ENCODE assay signal across 27 cellular contexts in the genomic region with DNA sequence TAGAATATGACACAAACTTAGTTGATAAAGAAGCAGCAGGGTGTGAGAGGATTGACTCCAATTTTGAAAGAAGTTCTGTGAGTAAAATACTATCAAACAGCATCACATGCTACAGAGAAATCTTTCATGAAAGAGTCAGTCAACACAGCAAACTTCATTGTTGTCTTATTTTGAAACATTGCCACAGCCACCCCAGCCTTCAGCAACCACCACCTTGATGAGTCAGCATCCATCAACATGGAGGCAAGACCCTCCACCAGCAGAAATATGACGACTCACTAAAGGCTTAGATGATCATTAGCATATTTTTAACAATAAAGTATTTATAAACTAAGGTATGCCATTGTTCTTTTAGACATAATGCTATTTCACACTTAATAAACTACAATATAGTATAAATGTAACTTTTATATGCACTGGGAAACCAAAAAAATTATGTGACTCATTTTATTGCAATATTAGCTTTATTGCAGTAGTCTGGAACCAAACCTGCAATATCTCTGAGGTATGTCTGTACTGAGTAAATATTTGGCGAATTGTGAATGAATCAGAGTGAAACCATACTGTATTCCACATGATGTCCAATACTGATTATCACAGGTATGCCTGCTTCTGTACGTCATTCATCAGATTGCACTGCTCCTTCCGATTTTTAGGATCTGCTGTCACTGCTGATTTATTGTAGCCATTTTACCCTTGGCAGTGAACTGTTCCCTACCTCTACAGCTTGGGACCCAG. TPM values are rescaled to one million over a fixed set of nuclear protein-coding genes. Genes with fewer than 3 reads are reported as not detected.
DNase-seq lines count a peak whose midpoint lies in the region; ATAC-seq, FAIRE-seq and TF ChIP-seq lines count a peak whose summit lies in the region.
"Had no signal": no experiment of that assay in that cellular context is flagged by ENCODE, and none has a peak within 500 bp of the region (broad histone marks: within the 10 kb centered on the region; RNA-seq: fewer than 3 reads in every experiment).

No MANE protein-coding gene starts in this region.

- H3K36me3 Mint-ChIP-seq in endothelial cell (ENCODE audit: low read depth, unreplicated experiment) = no peaks in the 10 kb centered on the region
- H3K36me3 Mint-ChIP-seq: CD8-positive, alpha-beta T cell had no signal

- no peaks in the 10 kb centered on the region for H3K9me2 ChIP-seq in PC-3 (replicated peaks; ENCODE audit: low read length)

- peak; percentile 91 for DNase-seq in PC-3
- peak; percentile 89 for DNase-seq in bronchial epithelial cell (ENCODE audit: low read depth)
- DNase-seq in Peyer's patch = no peak
- DNase-seq in endothelial cell (ENCODE audit: low spot score) = no peak
- DNase-seq: Caco-2; CD8-positive, alpha-beta T cell; DMS 273 treated with DMSO at 0.1 percent for 48 hours; DND-41; MM.1S; NCI-H1694; NCI-H2029 treated with DMSO at 0.1 percent for 48 hours; NCI-H446 treated with DMSO at 0.1 percent for 48 hours; NCI-H526; SJCRH30 had no signal

- H3K4me3 Mint-ChIP-seq in endothelial cell (ENCODE audit: unreplicated experiment) = no peak overlapping the region
- H3K4me3 Mint-ChIP-seq: B cell; CD8-positive, alpha-beta T cell had no signal

- H3K79me2 ChIP-seq in PC-3 (ENCODE audit: low read length) = no peaks in the 10 kb centered on the region

- H3K4me2 ChIP-seq in PC-3 (ENCODE audit: low read length) = peak overlapping the region; percentile 69

- H3K9me3 ChIP-seq in HEK293 (ENCODE audit: control insufficient read depth, insufficient read depth, low read depth, low read length) = no peaks in the 10 kb centered on the region
- no peaks in the 10 kb centered on the region for H3K9me3 ChIP-seq in PC-3 (ENCODE audit: low read length)
- H3K9me3 ChIP-seq in Peyer's patch = no peaks in the 10 kb centered on the region
- H3K9me3 ChIP-seq: Caco-2, SJCRH30 had no signal

- TF ChIP-seq CTCF in HEK293 (tag by site-specific recombination; IDR thresholded peaks at IDR 0.05) = no peak
- TF ChIP-seq CTCF in PC-3 (conservative IDR thresholded peaks at IDR 0.05; ENCODE audit: low read depth, low read length) = no peak
- TF ChIP-seq CTCF in bronchial epithelial cell (IDR thresholded peaks at IDR 0.05; ENCODE audit: insufficient read depth, low read length, severe bottlenecking) = no peak
- no peak for TF ChIP-seq CTCF in Peyer's patch (IDR thresholded peaks at IDR 0.05)
- TF ChIP-seq CTCF in endothelial cell (IDR thresholded peaks at IDR 0.05; ENCODE audit: unreplicated experiment) = no peak

- CTCF ChIA-PET in HEK293 (lab: Yijun Ruan, JAX) (no interaction called here), PC-3 (lab: Charles Lee) (no interaction called here)

- intact Hi-C loops in PC-3 (cut with micrococcal nuclease) = loop anchor here (5.0 kb wide), 1 partner anchor 62 kb away; no protein-coding TSS in a partner anchor

- peaks cover 4% of the 10 kb centered on the region for H3F3A ChIP-seq in PC-3 (ENCODE audit: low read length, unreplicated experiment)

- no peak for TF ChIP-seq POLR2A in Peyer's patch (IDR thresholded peaks at IDR 0.05)

- H2AFZ ChIP-seq in PC-3 (ENCODE audit: low read length) = no peak overlapping the region

- H3K27me3 ChIP-seq in PC-3 (ENCODE audit: low read length) (no peaks in the 10 kb centered on the region), bronchial epithelial cell (ENCODE audit: control insufficient read depth, insufficient read depth, low read length) (no peaks in the 10 kb centered on the region), Peyer's patch (no peaks in the 10 kb centered on the region)
- H3K27me3 ChIP-seq: SJCRH30 had no signal

- peaks cover 2% of the 10 kb centered on the region for H3K27me3 Mint-ChIP-seq in endothelial cell (ENCODE audit: unreplicated experiment)
- H3K27me3 Mint-ChIP-seq: B cell had no signal

- H3K9me3 Mint-ChIP-seq in endothelial cell (ENCODE audit: unreplicated experiment) = no peaks in the 10 kb centered on the region
- H3K9me3 Mint-ChIP-seq: CD8-positive, alpha-beta T cell had no signal

- no peak overlapping the region for H3K27ac Mint-ChIP-seq in endothelial cell (ENCODE audit: unreplicated experiment)
- H3K27ac Mint-ChIP-seq: B cell; CD8-positive, alpha-beta T cell had no signal

- H3K9ac ChIP-seq in PC-3 (ENCODE audit: low read length) = peak overlapping the region; percentile 59

- FAIRE-seq in bronchial epithelial cell (lab: Jason Lieb, UNC) = no peak
- FAIRE-seq: GM12892, GM19239, K562, RCC 7860 had no signal

- no peak overlapping the region for H3K4me3 ChIP-seq in HEK293 (ENCODE audit: low read depth, low read length)
- H3K4me3 ChIP-seq in PC-3 (ENCODE audit: low read length) = no peak overlapping the region
- no peak overlapping the region for H3K4me3 ChIP-seq in bronchial epithelial cell (ENCODE audit: low read depth, low read length)
- no peak overlapping the region for H3K4me3 ChIP-seq in Peyer's patch
- H3K4me3 ChIP-seq: K562, SJCRH30 had no signal

- H3K4me1 ChIP-seq in HEK293 (ENCODE audit: control insufficient read depth, insufficient read depth, low read length) (no peaks in the 10 kb centered on the region), PC-3 (ENCODE audit: insufficient read depth, low read length) (peaks cover 20% of the 10 kb centered on the region), Peyer's patch (no peaks in the 10 kb centered on the region)
- H3K4me1 ChIP-seq: Caco-2, SJCRH30 had no signal

- H3K27ac ChIP-seq in HEK293 (ENCODE audit: extremely low read depth, low read depth, low read length) (no peak overlapping the region), PC-3 (ENCODE audit: low read length) (peak overlapping the region; percentile 94), Peyer's patch (no peak overlapping the region)
- H3K27ac ChIP-seq: C4-2B, SJCRH30 had no signal

- H3K36me3 ChIP-seq in HEK293 (ENCODE audit: control insufficient read depth in 2 of 2, insufficient read depth in 1 of 2, low read length in 2 of 2) = no peaks in the 10 kb centered on the region
- no peaks in the 10 kb centered on the region for H3K36me3 ChIP-seq in PC-3 (ENCODE audit: low read depth, low read length)
- H3K36me3 ChIP-seq in bronchial epithelial cell (ENCODE audit: control insufficient read depth, insufficient read depth, low read length) = no peaks in the 10 kb centered on the region
- H3K36me3 ChIP-seq in Peyer's patch = no peaks in the 10 kb centered on the region
- H3K36me3 ChIP-seq: SJCRH30 had no signal

- no TSS peak for BruUV-seq in PC-3 (replicated peaks; lab: Mats Ljungman, UMichigan)

- POLR2A ChIA-PET in HEK293 (lab: Yijun Ruan, JAX) (no interaction called here), PC-3 (lab: Charles Lee; ENCODE audit: unreplicated experiment) (no interaction called here)

- H3K4me1 Mint-ChIP-seq in endothelial cell (ENCODE audit: unreplicated experiment) = no peaks in the 10 kb centered on the region
- H3K4me1 Mint-ChIP-seq: B cell had no signal

- no peaks in the 10 kb centered on the region for H4K20me1 ChIP-seq in PC-3 (ENCODE audit: low read length)

- ATAC-seq in PC-3 = peak; percentile 98
- no peak for ATAC-seq in HG03135 (IDR thresholded peaks at IDR 0.05; ENCODE audit: unreplicated experiment)
- ATAC-seq in GM19397 (IDR thresholded peaks at IDR 0.05; ENCODE audit: unreplicated experiment) = no peak
- ATAC-seq: CD8-positive, alpha-beta T cell; HCT116; K562; Right ventricle myocardium inferior; SK-N-SH treated with all-trans-retinoic acid at 6 μM for 48 hours had no signal

TF ChIP-seq in HEK293, 187 proteins besides CTCF, POLR2A, EP300 and RAD21:
- TF ChIP-seq ZNF335 (tag by site-specific recombination; conservative IDR thresholded peaks at IDR 0.05) = 0 out of 2 replicates have a peak, but pooled peaks have one; percentile 26
- TF ChIP-seq MYNN (tag by site-specific recombination; IDR thresholded peaks at IDR 0.05; ENCODE audit: borderline replicate concordance) = 0 out of 2 replicates have a peak, but pooled peaks have one; percentile 39
- no peak for TF ChIP-seq ZNF10 (tag by site-specific recombination; IDR thresholded peaks at IDR 0.05)
- TF ChIP-seq OSR2 (tag by site-specific recombination; IDR thresholded peaks at IDR 0.05) = peak; percentile 60
- TF ChIP-seq ZNF157 (tag by site-specific recombination; IDR thresholded peaks at IDR 0.05) = peak; percentile 52; the same call in 1 of the 2 replicates

RNA-seq across cellular contexts. Expression of a gene that starts 11.6 kb away (rescaled TPM):
- total RNA-seq in PC-3 (2014; rRNA removed) (0.15 and 0.23 TPM in 2 replicates), bronchial epithelial cell (under 0.01 and 0.79 TPM in 2 replicates), Peyer's patch (under 1 TPM in 1 of 4 donors, not detected in 3; 0.19 TPM), endothelial cell (ENCODE audit: unreplicated experiment) (0.03 TPM)
- total RNA-seq: B cell; Caco-2; CD8-positive, alpha-beta T cell; HT-29; K562; SJCRH30 had no signal

Comparison
In these comparisons a context has a peak if more than half of its experiments do, and no peak if none do; other contexts are left out.
1. DNase-seq: peak in PC-3 (single experiment) and bronchial epithelial cell (single experiment); none in Peyer's patch (0 of 3) and endothelial cell (single experiment).